ENCODE assay signal across 25 cellular contexts in genomic region chr5:127684722-127685467, GRCh38. TPM values are rescaled to one million over a fixed set of nuclear protein-coding genes. Genes with fewer than 3 reads are reported as not detected.
"Had no signal": no experiment of that assay in that cellular context is flagged by ENCODE, and none has a peak within 500 bp of the region (broad histone marks: within the 10 kb centered on the region; RNA-seq: fewer than 3 reads in every experiment).

No MANE protein-coding gene starts in this region.

- DNase-seq: activated CD4-positive, alpha-beta memory T cell treated with anti-CD3 and anti-CD28 coated beads, Interleukin-2, amount 10 ng/mL, durations not matched to agents 7 days and 5 days; activated CD4-positive, alpha-beta T cell treated with anti-CD3 and anti-CD28 coated beads, Interleukin-2, amount 10 ng/mL, durations not matched to agents 24 days and 14 days; activated effector memory CD4-positive, alpha-beta T cell treated with anti-CD3 and anti-CD28 coated beads, Interleukin-2, amount 50 U/mL, for 16 hours; activated naive CD4-positive, alpha-beta T cell treated with anti-CD3 and anti-CD28 coated beads, Interleukin-2, amount 10 ng/mL, durations not matched to agents 7 days and 5 days; activated T-cell treated with anti-CD3 and anti-CD28 coated beads for 4 hours; dermis blood vessel endothelial cell; effector CD8-positive, alpha-beta T cell; kidney; lower lobe of right lung; natural killer cell; stimulated activated CD4-positive, alpha-beta T cell treated with anti-CD3 and anti-CD28 coated beads, Interleukin-12 subunit alpha, Interleukin-12 subunit beta, amount 100 ng/mL, for 4 hours; stimulated activated CD4-positive, alpha-beta T cell treated with anti-CD3 and anti-CD28 coated beads, Interleukin-4, amount 100 ng/mL, for 4 hours; stimulated activated naive CD8-positive, alpha-beta T cell treated with anti-CD3 and anti-CD28 coated beads, Interleukin-15, Interleukin-2, amounts not matched to agents 100 U/mL and 50 U/mL, for 24 hours; substantia nigra; thyroid gland; upper lobe of right lung had no signal

- H3K27ac ChIP-seq: foreskin keratinocyte, lower lobe of right lung, prostate gland, right atrium auricular region, thyroid gland, upper lobe of right lung had no signal

- H3K4me1 ChIP-seq: lower lobe of right lung, prostate gland had no signal

- H3K9me3 ChIP-seq: lower lobe of right lung, prostate gland, right atrium auricular region, thyroid gland, upper lobe of right lung had no signal

- H3K4me3 ChIP-seq: lower lobe of right lung, prostate gland, right atrium auricular region, thyroid gland, upper lobe of right lung had no signal

- ATAC-seq: foreskin keratinocyte; left lobe of liver; lower lobe of right lung; natural killer cell; stimulated activated naive CD8-positive, alpha-beta T cell treated with anti-CD3 and anti-CD28 coated beads, Interleukin-15, Interleukin-2, amounts not matched to agents 100 U/mL and 50 U/mL, for 24 hours; upper lobe of right lung had no signal

- H3K36me3 ChIP-seq: lower lobe of right lung, prostate gland, right atrium auricular region, thyroid gland, upper lobe of right lung had no signal

- H3K27me3 ChIP-seq: foreskin keratinocyte, right atrium auricular region, thyroid gland, upper lobe of right lung had no signal

RNA-seq across cellular contexts. Expression of gene CCDC192, which starts 18.3 kb away (rescaled TPM):
- total RNA-seq: activated CD4-positive, alpha-beta memory T cell treated with anti-CD3 and anti-CD28 coated beads, Interleukin-2, amount 10 ng/mL, durations not matched to agents 7 days and 5 days; activated CD4-positive, alpha-beta T cell treated with anti-CD3 and anti-CD28 coated beads, Interleukin-2, amount 10 ng/mL, durations not matched to agents 24 days and 14 days; cardiac septum; dermis blood vessel endothelial cell; foreskin keratinocyte; kidney; left lobe of liver; lower lobe of right lung; mucosa of gallbladder; natural killer cell; osteocyte; prostate gland; right atrium auricular region; T-helper 2 cell treated with Interferon-gamma antibody and Interleukin-4, amounts not matched to agents 100 ng/mL and 5 ng/mL, for 36 hours; upper lobe of right lung had no signal

RNA-seq across cellular contexts. Expression of gene CTXN3, which starts 36.0 kb away (rescaled TPM):
- total RNA-seq: activated CD4-positive, alpha-beta memory T cell treated with anti-CD3 and anti-CD28 coated beads, Interleukin-2, amount 10 ng/mL, durations not matched to agents 7 days and 5 days; activated CD4-positive, alpha-beta T cell treated with anti-CD3 and anti-CD28 coated beads, Interleukin-2, amount 10 ng/mL, durations not matched to agents 24 days and 14 days; cardiac septum; dermis blood vessel endothelial cell; foreskin keratinocyte; left lobe of liver; lower lobe of right lung; mesenteric fat pad; mucosa of gallbladder; natural killer cell; osteocyte; prostate gland; right atrium auricular region; T-helper 2 cell treated with Interferon-gamma antibody and Interleukin-4, amounts not matched to agents 100 ng/mL and 5 ng/mL, for 36 hours; thyroid gland; upper lobe of right lung had no signal
